In the genomic region with DNA sequence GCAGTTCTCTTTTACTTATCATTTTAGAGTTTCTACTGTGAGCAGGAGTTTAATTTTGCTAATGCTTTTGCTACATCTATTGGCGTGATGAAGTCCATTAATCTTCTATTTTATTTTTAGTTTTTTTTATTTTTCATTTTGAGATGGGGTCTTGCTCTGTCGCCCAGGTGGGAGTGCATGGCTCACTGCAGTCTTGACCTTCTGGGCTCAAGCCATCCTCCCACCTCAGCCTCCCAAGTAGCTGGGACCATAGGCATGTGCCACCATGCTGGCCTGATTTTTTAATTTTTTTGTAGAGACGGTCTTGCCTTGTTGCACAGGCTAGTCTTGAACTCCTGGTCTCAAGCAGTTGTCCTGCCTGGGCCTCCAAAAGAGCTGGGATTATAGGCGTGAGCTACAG, we compare ENCODE assay signal across 20 cellular contexts. TPM values are rescaled to one million over a fixed set of nuclear protein-coding genes. Genes with fewer than 3 reads are reported as not detected.
A peak's percentile ranks its signal among the peaks of the same experiment; 100 is the strongest.
DNase-seq lines count a peak whose midpoint lies in the region; ATAC-seq, FAIRE-seq and TF ChIP-seq lines count a peak whose summit lies in the region.
"Had no signal": no experiment of that assay in that cellular context is flagged by ENCODE, and none has a peak within 500 bp of the region (broad histone marks: within the 10 kb centered on the region; RNA-seq: fewer than 3 reads in every experiment).

No MANE protein-coding gene starts in this region.

- H3K27ac ChIP-seq in RWPE1, result no peak overlapping the region
- H3K27ac ChIP-seq: 22Rv1, A549, C4-2B, GM23248 had no signal

- peaks cover 74% of the 10 kb centered on the region for H3K36me3 Mint-ChIP-seq in activated T-cell treated with anti-CD3 and anti-CD28 coated beads, Interleukin-2, amount 50 U/mL, for 24 hours (ENCODE audit: low read depth)
- peaks cover 3 to 19% of the 10 kb centered on the region in 2 donors for H3K36me3 Mint-ChIP-seq in activated T-cell treated with anti-CD3 and anti-CD28 coated beads, Interleukin-2, amount 50 U/mL, for 72 hours (ENCODE audit: insufficient read depth in 2 of 2)
- H3K36me3 Mint-ChIP-seq in WTC11 (peaks cover 3% of the 10 kb centered on the region; the same call in 1 of the 2 replicates), osteocyte (ENCODE audit: unreplicated experiment) (peaks cover 13% of the 10 kb centered on the region)

- no peak overlapping the region for H3K4me3 Mint-ChIP-seq in activated T-cell treated with anti-CD3 and anti-CD28 coated beads, Interleukin-2, amount 50 U/mL, for 24 hours
- no peak overlapping the region for H3K4me3 Mint-ChIP-seq in activated T-cell treated with anti-CD3 and anti-CD28 coated beads, Interleukin-2, amount 50 U/mL, for 72 hours
- H3K4me3 Mint-ChIP-seq in WTC11 (no peak overlapping the region), osteocyte (ENCODE audit: unreplicated experiment) (no peak overlapping the region)
- H3K4me3 Mint-ChIP-seq: CD4-positive, alpha-beta T cell; HFFc6 had no signal

- TF ChIP-seq POLR2A in GM12891 (IDR thresholded peaks at IDR 0.05; ENCODE audit: low read depth, low read length), result no peak

- no peaks in the 10 kb centered on the region for H3K9me3 Mint-ChIP-seq in activated T-cell treated with anti-CD3 and anti-CD28 coated beads, Interleukin-2, amount 50 U/mL, for 24 hours
- H3K9me3 Mint-ChIP-seq in activated T-cell treated with anti-CD3 and anti-CD28 coated beads, Interleukin-2, amount 50 U/mL, for 72 hours, result no peaks in the 10 kb centered on the region
- H3K9me3 Mint-ChIP-seq in WTC11 (no peaks in the 10 kb centered on the region), osteocyte (ENCODE audit: unreplicated experiment) (no peaks in the 10 kb centered on the region)
- H3K9me3 Mint-ChIP-seq: CD4-positive, alpha-beta T cell; HFFc6; IgD-negative memory B cell had no signal

- DNase-seq in activated T-cell treated with anti-CD3 and anti-CD28 coated beads, Interleukin-2, amount 50 U/mL, for 24 hours, result no peak
- no peak for DNase-seq in activated T-cell treated with anti-CD3 and anti-CD28 coated beads, Interleukin-2, amount 50 U/mL, for 72 hours
- no peak for DNase-seq in GM12891 (ENCODE audit: insufficient read length, low spot score)
- DNase-seq in WTC11 (ENCODE audit: low spot score), result no peak
- no peak for DNase-seq in osteocyte (ENCODE audit: extremely low spot score, unreplicated experiment)
- no peak for DNase-seq in amniotic stem cell (lab: John Stamatoyannopoulos, UW)
- no peak for DNase-seq in RWPE1 (ENCODE audit: low spot score)
- DNase-seq: AML-193; CD4-positive, alpha-beta T cell; DMS79 treated with DMSO at 0.1 percent for 48 hours; GF-D8; GM23248; HCEC 1CT; HFFc6 had no signal

- peaks cover 70% of the 10 kb centered on the region for H3K4me1 Mint-ChIP-seq in activated T-cell treated with anti-CD3 and anti-CD28 coated beads, Interleukin-2, amount 50 U/mL, for 24 hours (ENCODE audit: low read depth)
- H3K4me1 Mint-ChIP-seq in activated T-cell treated with anti-CD3 and anti-CD28 coated beads, Interleukin-2, amount 50 U/mL, for 72 hours (ENCODE audit: low read depth), result peaks cover 63% of the 10 kb centered on the region
- H3K4me1 Mint-ChIP-seq in WTC11, result peaks cover 13% of the 10 kb centered on the region
- peaks cover 57% of the 10 kb centered on the region for H3K4me1 Mint-ChIP-seq in osteocyte (ENCODE audit: unreplicated experiment)

- CTCF ChIA-PET in WTC11 (lab: Charles Lee), result interaction anchor here (0.8 kb wide), 1 partner anchor 100 kb away, joined by 3 read pairs; no protein-coding TSS in a partner anchor
- CTCF ChIA-PET in RWPE1 (lab: Yijun Ruan, JAX), result no interaction called here

- POLR2A ChIA-PET in WTC11 (lab: Charles Lee) (no interaction called here), RWPE1 (lab: Yijun Ruan, JAX; ENCODE audit: low non-redundant PET) (interaction anchor here (0.6 kb wide), 1 partner anchor 35 kb away, joined by 3 read pairs; no protein-coding TSS in a partner anchor)

- ATAC-seq in activated T-cell treated with anti-CD3 and anti-CD28 coated beads, Interleukin-2, amount 50 U/mL, for 72 hours (replicated peaks in 1 of 2), result no peak
- ATAC-seq in WTC11 (no peak), HG03159 (IDR thresholded peaks at IDR 0.05; ENCODE audit: unreplicated experiment) (no peak)
- ATAC-seq: A549, HepG2 had no signal

- peak; percentile 45 for FAIRE-seq in GM12891 (lab: Jason Lieb, UNC)
- FAIRE-seq: HepG2 had no signal

- H3K27ac Mint-ChIP-seq in activated T-cell treated with anti-CD3 and anti-CD28 coated beads, Interleukin-2, amount 50 U/mL, for 24 hours, result peak overlapping the region; percentile 8
- H3K27ac Mint-ChIP-seq in activated T-cell treated with anti-CD3 and anti-CD28 coated beads, Interleukin-2, amount 50 U/mL, for 72 hours, result no peak overlapping the region
- H3K27ac Mint-ChIP-seq in WTC11 (no peak overlapping the region), osteocyte (ENCODE audit: unreplicated experiment) (peak overlapping the region; percentile 41)
- H3K27ac Mint-ChIP-seq: HFFc6 had no signal

- no peaks in the 10 kb centered on the region for H3K27me3 Mint-ChIP-seq in activated T-cell treated with anti-CD3 and anti-CD28 coated beads, Interleukin-2, amount 50 U/mL, for 24 hours
- H3K27me3 Mint-ChIP-seq in activated T-cell treated with anti-CD3 and anti-CD28 coated beads, Interleukin-2, amount 50 U/mL, for 72 hours (ENCODE audit: low read depth), result no peaks in the 10 kb centered on the region
- H3K27me3 Mint-ChIP-seq in WTC11 (ENCODE audit: low read depth) (no peaks in the 10 kb centered on the region), osteocyte (ENCODE audit: unreplicated experiment) (no peaks in the 10 kb centered on the region)
- H3K27me3 Mint-ChIP-seq: CD4-positive, alpha-beta T cell; IgD-negative memory B cell had no signal

- TF ChIP-seq CTCF in WTC11 (IDR thresholded peaks at IDR 0.05) (no peak), osteocyte (IDR thresholded peaks at IDR 0.05) (no peak), RWPE1 (conservative IDR thresholded peaks at IDR 0.05; ENCODE audit: low read depth) (no peak)

TF ChIP-seq in GM12891, 5 proteins besides CTCF, POLR2A, EP300 and RAD21:
- TF ChIP-seq SPI1 (IDR thresholded peaks at IDR 0.05; ENCODE audit: low read depth, low read length) (no peak), TAF1 (IDR thresholded peaks at IDR 0.05; ENCODE audit: low read depth, low read length) (no peak), POU2F2 (IDR thresholded peaks at IDR 0.05; ENCODE audit: low read depth, low read length) (no peak), PAX5 (IDR thresholded peaks at IDR 0.05; ENCODE audit: insufficient read depth, low read length, severe bottlenecking) (no peak), POLR2AphosphoS5 (IDR thresholded peaks at IDR 0.05; ENCODE audit: low read depth, low read length) (no peak)

TF ChIP-seq in WTC11, 78 proteins besides CTCF, POLR2A, EP300 and RAD21:
- no peak for TF ChIP-seq JAZF1 (CRISPR knock-in tag; IDR thresholded peaks at IDR 0.05)
- TF ChIP-seq GABPB1 (CRISPR knock-in tag; IDR thresholded peaks at IDR 0.05), result no peak
- TF ChIP-seq ZNF121 (CRISPR knock-in tag; IDR thresholded peaks at IDR 0.05), result 0 out of 2 replicates have a peak, but pooled peaks have one; percentile 53
- TF ChIP-seq, protein P1, sequence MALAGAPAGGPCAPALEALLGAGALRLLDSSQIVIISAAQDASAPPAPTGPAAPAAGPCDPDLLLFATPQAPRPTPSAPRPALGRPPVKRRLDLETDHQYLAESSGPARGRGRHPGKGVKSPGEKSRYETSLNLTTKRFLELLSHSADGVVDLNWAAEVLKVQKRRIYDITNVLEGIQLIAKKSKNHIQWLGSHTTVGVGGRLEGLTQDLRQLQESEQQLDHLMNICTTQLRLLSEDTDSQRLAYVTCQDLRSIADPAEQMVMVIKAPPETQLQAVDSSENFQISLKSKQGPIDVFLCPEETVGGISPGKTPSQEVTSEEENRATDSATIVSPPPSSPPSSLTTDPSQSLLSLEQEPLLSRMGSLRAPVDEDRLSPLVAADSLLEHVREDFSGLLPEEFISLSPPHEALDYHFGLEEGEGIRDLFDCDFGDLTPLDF (CRISPR knock-in tag; IDR thresholded peaks at IDR 0.05), result no peak
TF ChIP-seq in WTC11: peak in this region for 1.

RNA-seq across cellular contexts. Expression of a gene that starts 9.4 kb away (rescaled TPM):
- 10 to 100 TPM; 47.2 to 78.6 TPM for total RNA-seq in activated T-cell treated with anti-CD3 and anti-CD28 coated beads, Interleukin-2, amount 50 U/mL, for 72 hours
- 7.7 TPM for polyA plus RNA-seq in GM12891 (2012; ENCODE audit: low read depth, missing spikeins)
- total RNA-seq in WTC11 (2021) (19.3 to 24.3 TPM (median 23.4 TPM) in 3 replicates), osteocyte (84.6 and 90.0 TPM in 2 replicates)

Comparison
In these comparisons a context has a peak if more than half of its experiments do, and no peak if none do; other contexts are left out.
1. H3K27ac Mint-ChIP-seq: peak in activated T-cell treated with anti-CD3 and anti-CD28 coated beads, Interleukin-2, amount 50 U/mL, for 24 hours (single experiment) and osteocyte (single experiment); none in activated T-cell treated with anti-CD3 and anti-CD28 coated beads, Interleukin-2, amount 50 U/mL, for 72 hours (single experiment) and WTC11 (single experiment).